Comparison of ENCODE assay signal across 1 cellular context in the genomic region with DNA sequence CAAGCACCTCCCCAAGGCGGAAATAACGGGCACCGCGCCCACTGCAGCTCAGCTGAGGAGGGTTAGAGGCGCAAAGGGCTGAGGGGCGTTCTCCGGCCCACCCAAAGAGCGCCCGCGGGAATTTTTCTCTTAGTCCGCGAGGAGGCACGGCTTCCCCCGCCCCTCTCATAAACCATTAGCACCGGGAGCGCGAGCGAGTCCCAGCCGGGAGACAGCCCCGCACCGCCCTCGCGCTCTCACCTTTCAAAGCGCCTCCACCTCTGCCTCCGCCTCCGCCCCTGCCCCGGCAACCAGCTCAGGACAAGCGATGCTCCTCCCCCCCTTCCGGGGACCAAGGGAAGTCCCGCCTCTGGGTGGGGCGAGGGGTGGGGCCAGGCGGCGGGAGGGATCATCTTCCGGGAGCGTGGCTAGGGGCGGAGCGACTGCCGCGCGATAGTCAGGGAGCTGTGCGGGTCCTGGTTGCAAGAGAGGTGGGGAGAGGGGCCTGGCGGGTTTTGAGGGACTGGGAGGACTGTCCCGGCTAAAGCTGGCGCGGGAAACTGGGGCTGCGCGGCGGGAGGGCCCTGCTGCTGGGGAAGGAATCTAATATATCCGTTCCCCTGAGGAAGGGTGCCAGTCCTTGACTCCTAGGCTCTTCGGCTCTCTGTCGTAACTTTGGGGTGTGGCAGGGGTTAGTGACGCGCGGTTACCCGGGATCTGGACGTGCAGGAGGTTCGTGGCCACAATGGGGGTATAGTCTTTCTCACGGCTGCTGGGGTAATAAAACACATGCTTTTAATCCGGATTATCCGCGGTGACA.
TF ChIP-seq lines count a peak whose summit lies in the region.

A gene (minus strand): TSS at position 309 of the 799 bp plus-strand sequence. CDS start 5,165 bp downstream, outside the sequence.
A gene (plus strand): TSS at position 410 of the 799 bp plus-strand sequence. CDS start 637 bp downstream, outside the sequence.

TF ChIP-seq in GM12878, 131 proteins besides CTCF, POLR2A, EP300 and RAD21 (continued from another document and continues in another):
- TF ChIP-seq, protein P1, sequence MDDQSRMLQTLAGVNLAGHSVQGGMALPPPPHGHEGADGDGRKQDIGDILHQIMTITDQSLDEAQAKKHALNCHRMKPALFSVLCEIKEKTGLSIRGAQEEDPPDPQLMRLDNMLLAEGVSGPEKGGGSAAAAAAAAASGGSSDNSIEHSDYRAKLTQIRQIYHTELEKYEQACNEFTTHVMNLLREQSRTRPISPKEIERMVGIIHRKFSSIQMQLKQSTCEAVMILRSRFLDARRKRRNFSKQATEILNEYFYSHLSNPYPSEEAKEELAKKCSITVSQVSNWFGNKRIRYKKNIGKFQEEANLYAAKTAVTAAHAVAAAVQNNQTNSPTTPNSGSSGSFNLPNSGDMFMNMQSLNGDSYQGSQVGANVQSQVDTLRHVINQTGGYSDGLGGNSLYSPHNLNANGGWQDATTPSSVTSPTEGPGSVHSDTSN (IDR thresholded peaks at IDR 0.05; ENCODE audit: insufficient replicate concordance, low read depth, low read length) = peak; percentile 4
- TF ChIP-seq TARDBP (IDR thresholded peaks at IDR 0.05; ENCODE audit: borderline replicate concordance) = no peak
- 0 out of 2 replicates have a peak, but pooled peaks have one; percentile 18 for TF ChIP-seq CBFB (IDR thresholded peaks at IDR 0.05; ENCODE audit: low read depth)
- peak; percentile 73 for TF ChIP-seq SIN3A (IDR thresholded peaks at IDR 0.05; ENCODE audit: low read depth, low read length)
- TF ChIP-seq, protein P2, sequence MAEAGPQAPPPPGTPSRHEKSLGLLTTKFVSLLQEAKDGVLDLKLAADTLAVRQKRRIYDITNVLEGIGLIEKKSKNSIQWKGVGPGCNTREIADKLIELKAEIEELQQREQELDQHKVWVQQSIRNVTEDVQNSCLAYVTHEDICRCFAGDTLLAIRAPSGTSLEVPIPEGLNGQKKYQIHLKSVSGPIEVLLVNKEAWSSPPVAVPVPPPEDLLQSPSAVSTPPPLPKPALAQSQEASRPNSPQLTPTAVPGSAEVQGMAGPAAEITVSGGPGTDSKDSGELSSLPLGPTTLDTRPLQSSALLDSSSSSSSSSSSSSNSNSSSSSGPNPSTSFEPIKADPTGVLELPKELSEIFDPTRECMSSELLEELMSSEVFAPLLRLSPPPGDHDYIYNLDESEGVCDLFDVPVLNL (IDR thresholded peaks at IDR 0.05; ENCODE audit: low read depth, low read length) = peak; percentile 56; the same call in 1 of the 2 replicates
- peak; percentile 67; the same call in 1 of the 2 replicates for TF ChIP-seq RFX5 (IDR thresholded peaks at IDR 0.05; ENCODE audit: low read depth, low read length)
- TF ChIP-seq, protein P3, sequence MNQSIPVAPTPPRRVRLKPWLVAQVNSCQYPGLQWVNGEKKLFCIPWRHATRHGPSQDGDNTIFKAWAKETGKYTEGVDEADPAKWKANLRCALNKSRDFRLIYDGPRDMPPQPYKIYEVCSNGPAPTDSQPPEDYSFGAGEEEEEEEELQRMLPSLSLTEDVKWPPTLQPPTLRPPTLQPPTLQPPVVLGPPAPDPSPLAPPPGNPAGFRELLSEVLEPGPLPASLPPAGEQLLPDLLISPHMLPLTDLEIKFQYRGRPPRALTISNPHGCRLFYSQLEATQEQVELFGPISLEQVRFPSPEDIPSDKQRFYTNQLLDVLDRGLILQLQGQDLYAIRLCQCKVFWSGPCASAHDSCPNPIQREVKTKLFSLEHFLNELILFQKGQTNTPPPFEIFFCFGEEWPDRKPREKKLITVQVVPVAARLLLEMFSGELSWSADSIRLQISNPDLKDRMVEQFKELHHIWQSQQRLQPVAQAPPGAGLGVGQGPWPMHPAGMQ (IDR thresholded peaks at IDR 0.05; ENCODE audit: borderline replicate concordance) = no peak
- TF ChIP-seq, protein P4, sequence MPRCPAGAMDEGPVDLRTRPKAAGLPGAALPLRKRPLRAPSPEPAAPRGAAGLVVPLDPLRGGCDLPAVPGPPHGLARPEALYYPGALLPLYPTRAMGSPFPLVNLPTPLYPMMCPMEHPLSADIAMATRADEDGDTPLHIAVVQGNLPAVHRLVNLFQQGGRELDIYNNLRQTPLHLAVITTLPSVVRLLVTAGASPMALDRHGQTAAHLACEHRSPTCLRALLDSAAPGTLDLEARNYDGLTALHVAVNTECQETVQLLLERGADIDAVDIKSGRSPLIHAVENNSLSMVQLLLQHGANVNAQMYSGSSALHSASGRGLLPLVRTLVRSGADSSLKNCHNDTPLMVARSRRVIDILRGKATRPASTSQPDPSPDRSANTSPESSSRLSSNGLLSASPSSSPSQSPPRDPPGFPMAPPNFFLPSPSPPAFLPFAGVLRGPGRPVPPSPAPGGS (IDR thresholded peaks at IDR 0.05; ENCODE audit: borderline replicate concordance, insufficient read depth, low read depth, low read length, poor library complexity, severe bottlenecking) = peak; percentile 50
- TF ChIP-seq, protein P5, sequence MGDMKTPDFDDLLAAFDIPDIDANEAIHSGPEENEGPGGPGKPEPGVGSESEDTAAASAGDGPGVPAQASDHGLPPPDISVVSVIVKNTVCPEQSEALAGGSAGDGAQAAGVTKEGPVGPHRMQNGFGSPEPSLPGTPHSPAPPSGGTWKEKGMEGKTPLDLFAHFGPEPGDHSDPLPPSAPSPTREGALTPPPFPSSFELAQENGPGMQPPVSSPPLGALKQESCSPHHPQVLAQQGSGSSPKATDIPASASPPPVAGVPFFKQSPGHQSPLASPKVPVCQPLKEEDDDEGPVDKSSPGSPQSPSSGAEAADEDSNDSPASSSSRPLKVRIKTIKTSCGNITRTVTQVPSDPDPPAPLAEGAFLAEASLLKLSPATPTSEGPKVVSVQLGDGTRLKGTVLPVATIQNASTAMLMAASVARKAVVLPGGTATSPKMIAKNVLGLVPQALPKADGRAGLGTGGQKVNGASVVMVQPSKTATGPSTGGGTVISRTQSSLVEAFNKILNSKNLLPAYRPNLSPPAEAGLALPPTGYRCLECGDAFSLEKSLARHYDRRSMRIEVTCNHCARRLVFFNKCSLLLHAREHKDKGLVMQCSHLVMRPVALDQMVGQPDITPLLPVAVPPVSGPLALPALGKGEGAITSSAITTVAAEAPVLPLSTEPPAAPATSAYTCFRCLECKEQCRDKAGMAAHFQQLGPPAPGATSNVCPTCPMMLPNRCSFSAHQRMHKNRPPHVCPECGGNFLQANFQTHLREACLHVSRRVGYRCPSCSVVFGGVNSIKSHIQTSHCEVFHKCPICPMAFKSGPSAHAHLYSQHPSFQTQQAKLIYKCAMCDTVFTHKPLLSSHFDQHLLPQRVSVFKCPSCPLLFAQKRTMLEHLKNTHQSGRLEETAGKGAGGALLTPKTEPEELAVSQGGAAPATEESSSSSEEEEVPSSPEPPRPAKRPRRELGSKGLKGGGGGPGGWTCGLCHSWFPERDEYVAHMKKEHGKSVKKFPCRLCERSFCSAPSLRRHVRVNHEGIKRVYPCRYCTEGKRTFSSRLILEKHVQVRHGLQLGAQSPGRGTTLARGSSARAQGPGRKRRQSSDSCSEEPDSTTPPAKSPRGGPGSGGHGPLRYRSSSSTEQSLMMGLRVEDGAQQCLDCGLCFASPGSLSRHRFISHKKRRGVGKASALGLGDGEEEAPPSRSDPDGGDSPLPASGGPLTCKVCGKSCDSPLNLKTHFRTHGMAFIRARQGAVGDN (IDR thresholded peaks at IDR 0.05) = peak; percentile 61; the same call in 1 of the 2 replicates
- TF ChIP-seq NBN (IDR thresholded peaks at IDR 0.05) = 0 out of 2 replicates have a peak, but pooled peaks have one; percentile 53
- TF ChIP-seq IKZF1 (conservative IDR thresholded peaks at IDR 0.05) = peak; percentile 53
- no peak for TF ChIP-seq CHD1 (IDR thresholded peaks at IDR 0.05; ENCODE audit: low read depth, low read length)
- TF ChIP-seq FOXK2 (IDR thresholded peaks at IDR 0.05) = no peak
- TF ChIP-seq, protein P6, sequence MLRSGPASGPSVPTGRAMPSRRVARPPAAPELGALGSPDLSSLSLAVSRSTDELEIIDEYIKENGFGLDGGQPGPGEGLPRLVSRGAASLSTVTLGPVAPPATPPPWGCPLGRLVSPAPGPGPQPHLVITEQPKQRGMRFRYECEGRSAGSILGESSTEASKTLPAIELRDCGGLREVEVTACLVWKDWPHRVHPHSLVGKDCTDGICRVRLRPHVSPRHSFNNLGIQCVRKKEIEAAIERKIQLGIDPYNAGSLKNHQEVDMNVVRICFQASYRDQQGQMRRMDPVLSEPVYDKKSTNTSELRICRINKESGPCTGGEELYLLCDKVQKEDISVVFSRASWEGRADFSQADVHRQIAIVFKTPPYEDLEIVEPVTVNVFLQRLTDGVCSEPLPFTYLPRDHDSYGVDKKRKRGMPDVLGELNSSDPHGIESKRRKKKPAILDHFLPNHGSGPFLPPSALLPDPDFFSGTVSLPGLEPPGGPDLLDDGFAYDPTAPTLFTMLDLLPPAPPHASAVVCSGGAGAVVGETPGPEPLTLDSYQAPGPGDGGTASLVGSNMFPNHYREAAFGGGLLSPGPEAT (IDR thresholded peaks at IDR 0.05; ENCODE audit: low read depth) = no peak
- TF ChIP-seq NR2C2 (IDR thresholded peaks at IDR 0.05; ENCODE audit: borderline replicate concordance, control insufficient read depth, insufficient read length, low read depth) = no peak
- no peak for TF ChIP-seq JUND (IDR thresholded peaks at IDR 0.05; ENCODE audit: low read depth, low read length)
- TF ChIP-seq KDM1A (IDR thresholded peaks at IDR 0.05; ENCODE audit: borderline replicate concordance) = no peak
- TF ChIP-seq TCF12 (IDR thresholded peaks at IDR 0.05; ENCODE audit: low read depth, low read length) = no peak
- peak; percentile 89 for TF ChIP-seq HDGF (IDR thresholded peaks at IDR 0.05)
- peak; percentile 48 for TF ChIP-seq SP1 (IDR thresholded peaks at IDR 0.05; ENCODE audit: low read depth, low read length)
- TF ChIP-seq RBBP5 (conservative IDR thresholded peaks at IDR 0.05) = no peak
- TF ChIP-seq, protein P7, sequence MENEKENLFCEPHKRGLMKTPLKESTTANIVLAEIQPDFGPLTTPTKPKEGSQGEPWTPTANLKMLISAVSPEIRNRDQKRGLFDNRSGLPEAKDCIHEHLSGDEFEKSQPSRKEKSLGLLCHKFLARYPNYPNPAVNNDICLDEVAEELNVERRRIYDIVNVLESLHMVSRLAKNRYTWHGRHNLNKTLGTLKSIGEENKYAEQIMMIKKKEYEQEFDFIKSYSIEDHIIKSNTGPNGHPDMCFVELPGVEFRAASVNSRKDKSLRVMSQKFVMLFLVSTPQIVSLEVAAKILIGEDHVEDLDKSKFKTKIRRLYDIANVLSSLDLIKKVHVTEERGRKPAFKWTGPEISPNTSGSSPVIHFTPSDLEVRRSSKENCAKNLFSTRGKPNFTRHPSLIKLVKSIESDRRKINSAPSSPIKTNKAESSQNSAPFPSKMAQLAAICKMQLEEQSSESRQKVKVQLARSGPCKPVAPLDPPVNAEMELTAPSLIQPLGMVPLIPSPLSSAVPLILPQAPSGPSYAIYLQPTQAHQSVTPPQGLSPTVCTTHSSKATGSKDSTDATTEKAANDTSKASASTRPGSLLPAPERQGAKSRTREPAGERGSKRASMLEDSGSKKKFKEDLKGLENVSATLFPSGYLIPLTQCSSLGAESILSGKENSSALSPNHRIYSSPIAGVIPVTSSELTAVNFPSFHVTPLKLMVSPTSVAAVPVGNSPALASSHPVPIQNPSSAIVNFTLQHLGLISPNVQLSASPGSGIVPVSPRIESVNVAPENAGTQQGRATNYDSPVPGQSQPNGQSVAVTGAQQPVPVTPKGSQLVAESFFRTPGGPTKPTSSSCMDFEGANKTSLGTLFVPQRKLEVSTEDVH (IDR thresholded peaks at IDR 0.05; ENCODE audit: low read depth, partially characterized antibody) = no peak
- TF ChIP-seq RUNX3 (IDR thresholded peaks at IDR 0.05; ENCODE audit: low read length) = peak; percentile 49
- TF ChIP-seq, protein P8, sequence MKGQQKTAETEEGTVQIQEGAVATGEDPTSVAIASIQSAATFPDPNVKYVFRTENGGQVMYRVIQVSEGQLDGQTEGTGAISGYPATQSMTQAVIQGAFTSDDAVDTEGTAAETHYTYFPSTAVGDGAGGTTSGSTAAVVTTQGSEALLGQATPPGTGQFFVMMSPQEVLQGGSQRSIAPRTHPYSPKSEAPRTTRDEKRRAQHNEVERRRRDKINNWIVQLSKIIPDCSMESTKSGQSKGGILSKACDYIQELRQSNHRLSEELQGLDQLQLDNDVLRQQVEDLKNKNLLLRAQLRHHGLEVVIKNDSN (IDR thresholded peaks at IDR 0.05; ENCODE audit: borderline replicate concordance, extremely low read length, insufficient read depth, low read depth, low read length) = no peak
- TF ChIP-seq SPI1 (IDR thresholded peaks at IDR 0.05; ENCODE audit: borderline replicate concordance, insufficient read depth, low read depth, low read length) = no peak
- 0 out of 2 replicates have a peak, but pooled peaks have one; percentile 1 for TF ChIP-seq NRF1 (conservative IDR thresholded peaks at IDR 0.05; ENCODE audit: low read depth, low read length)
- TF ChIP-seq, protein P9, sequence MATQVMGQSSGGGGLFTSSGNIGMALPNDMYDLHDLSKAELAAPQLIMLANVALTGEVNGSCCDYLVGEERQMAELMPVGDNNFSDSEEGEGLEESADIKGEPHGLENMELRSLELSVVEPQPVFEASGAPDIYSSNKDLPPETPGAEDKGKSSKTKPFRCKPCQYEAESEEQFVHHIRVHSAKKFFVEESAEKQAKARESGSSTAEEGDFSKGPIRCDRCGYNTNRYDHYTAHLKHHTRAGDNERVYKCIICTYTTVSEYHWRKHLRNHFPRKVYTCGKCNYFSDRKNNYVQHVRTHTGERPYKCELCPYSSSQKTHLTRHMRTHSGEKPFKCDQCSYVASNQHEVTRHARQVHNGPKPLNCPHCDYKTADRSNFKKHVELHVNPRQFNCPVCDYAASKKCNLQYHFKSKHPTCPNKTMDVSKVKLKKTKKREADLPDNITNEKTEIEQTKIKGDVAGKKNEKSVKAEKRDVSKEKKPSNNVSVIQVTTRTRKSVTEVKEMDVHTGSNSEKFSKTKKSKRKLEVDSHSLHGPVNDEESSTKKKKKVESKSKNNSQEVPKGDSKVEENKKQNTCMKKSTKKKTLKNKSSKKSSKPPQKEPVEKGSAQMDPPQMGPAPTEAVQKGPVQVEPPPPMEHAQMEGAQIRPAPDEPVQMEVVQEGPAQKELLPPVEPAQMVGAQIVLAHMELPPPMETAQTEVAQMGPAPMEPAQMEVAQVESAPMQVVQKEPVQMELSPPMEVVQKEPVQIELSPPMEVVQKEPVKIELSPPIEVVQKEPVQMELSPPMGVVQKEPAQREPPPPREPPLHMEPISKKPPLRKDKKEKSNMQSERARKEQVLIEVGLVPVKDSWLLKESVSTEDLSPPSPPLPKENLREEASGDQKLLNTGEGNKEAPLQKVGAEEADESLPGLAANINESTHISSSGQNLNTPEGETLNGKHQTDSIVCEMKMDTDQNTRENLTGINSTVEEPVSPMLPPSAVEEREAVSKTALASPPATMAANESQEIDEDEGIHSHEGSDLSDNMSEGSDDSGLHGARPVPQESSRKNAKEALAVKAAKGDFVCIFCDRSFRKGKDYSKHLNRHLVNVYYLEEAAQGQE (IDR thresholded peaks at IDR 0.05; ENCODE audit: low read depth, low read length) = no peak
- no peak for TF ChIP-seq PAX5 (IDR thresholded peaks at IDR 0.05; ENCODE audit: borderline replicate concordance, low read depth, low read length)
- no peak for TF ChIP-seq RCOR1 (conservative IDR thresholded peaks at IDR 0.05; ENCODE audit: low read depth, low read length)
- TF ChIP-seq JUNB (IDR thresholded peaks at IDR 0.05) = no peak; the same call in 1 of the 2 replicates
- TF ChIP-seq EGR1 (IDR thresholded peaks at IDR 0.05; ENCODE audit: borderline replicate concordance in 1 of 2, low read depth in 2 of 2, low read length in 2 of 2) = peak in 1 of 2 experiments; percentile 80; a peak in 1 of 3 replicates
- no peak for TF ChIP-seq CBX3 (IDR thresholded peaks at IDR 0.05; ENCODE audit: borderline replicate concordance, low read depth)
